36 cellular contexts compared by ENCODE assay signal in the genomic region with DNA sequence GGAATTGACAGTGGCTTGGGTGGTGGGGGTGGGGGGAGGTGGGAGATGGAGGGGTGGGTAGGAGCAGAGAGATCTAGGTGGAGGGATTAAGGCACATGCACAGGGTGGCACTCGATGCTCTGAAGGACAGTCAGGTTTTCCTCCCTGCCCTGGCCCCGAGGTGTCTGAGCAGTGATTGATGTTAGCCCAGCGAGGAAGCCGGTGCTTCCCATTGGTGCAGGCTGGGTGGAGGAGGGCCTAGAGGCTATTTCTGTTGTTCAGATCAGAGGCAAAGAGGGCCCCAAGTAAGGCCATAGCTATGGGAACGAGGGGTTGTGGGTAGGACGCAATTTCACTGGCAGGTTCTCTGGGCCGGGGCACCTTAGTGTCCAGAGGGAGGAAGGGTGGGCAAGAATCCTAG. TPM values are rescaled to one million over a fixed set of nuclear protein-coding genes. Genes with fewer than 3 reads are reported as not detected.
DNase-seq lines count a peak whose midpoint lies in the region; ATAC-seq and TF ChIP-seq lines count a peak whose summit lies in the region.
"Had no signal": no experiment of that assay in that cellular context is flagged by ENCODE, and none has a peak within 500 bp of the region (broad histone marks: within the 10 kb centered on the region; RNA-seq: fewer than 3 reads in every experiment).

No MANE protein-coding gene starts in this region.

- ATAC-seq in GM23338 = peak; percentile 64
- ATAC-seq in Right ventricle myocardium superior (ENCODE audit: poor library complexity) = peak; percentile 74
- ATAC-seq: HepG2; natural killer cell treated with Interleukin-12 subunit alpha and Interleukin-12 subunit beta and Interleukin-15 and Interleukin-18, amount 100 ng/mL, for 72 hours; stimulated activated naive CD8-positive, alpha-beta T cell treated with anti-CD3 and anti-CD28 coated beads, Interleukin-15, Interleukin-2, amounts not matched to agents 100 U/mL and 50 U/mL, for 24 hours had no signal

- no peaks in the 10 kb centered on the region for H3K9me2 ChIP-seq in GM23338 (ENCODE audit: insufficient read depth)
- no peaks in the 10 kb centered on the region for H3K9me2 ChIP-seq in MM.1S (replicated peaks; ENCODE audit: insufficient read depth, low read length)

- H3K4me3 Mint-ChIP-seq in GM23338 = no peak overlapping the region
- H3K4me3 Mint-ChIP-seq: activated B cell treated with CpG ODN at 0.5 μM for 24 hours; activated CD4-positive, alpha-beta T cell treated with anti-CD3 and anti-CD28 coated beads, Interleukin-2, amount 10 ng/mL, durations not matched to agents 7 days and 5 days; activated naive CD8-positive, alpha-beta T cell; natural killer cell treated with Interleukin-12 subunit alpha and Interleukin-12 subunit beta and Interleukin-15 and Interleukin-18, amount 100 ng/mL, for 72 hours had no signal

- no peaks in the 10 kb centered on the region for H3K27me3 ChIP-seq in GM23338 (ENCODE audit: insufficient read depth)
- H3K27me3 ChIP-seq in MM.1S (replicated peaks; ENCODE audit: insufficient read depth, low read length) = peaks cover 96% of the 10 kb centered on the region
- H3K27me3 ChIP-seq in HAP-1 (ENCODE audit: low read depth) = no peaks in the 10 kb centered on the region; the same call in 1 of the 2 replicates
- H3K27me3 ChIP-seq: colonic mucosa, ovary had no signal

- H3K9me3 ChIP-seq in MM.1S (replicated peaks; ENCODE audit: insufficient read depth, low read length) (no peaks in the 10 kb centered on the region), HAP-1 (no peaks in the 10 kb centered on the region)
- H3K9me3 ChIP-seq: A549, colonic mucosa, ovary had no signal

- intact Hi-C loops in Right ventricle myocardium superior (cut with DNase I) = no loop called here

- TF ChIP-seq CTCF in GM23338 (conservative IDR thresholded peaks at IDR 0.05; ENCODE audit: low read depth in 2 of 2) = no peak
- TF ChIP-seq CTCF in MM.1S (IDR thresholded peaks at IDR 0.05; ENCODE audit: low read length) = no peak

- H3K9me3 Mint-ChIP-seq in GM23338 = no peaks in the 10 kb centered on the region; the same call in 2 of the 3 replicates
- H3K9me3 Mint-ChIP-seq: activated B cell treated with CpG ODN at 0.5 μM for 24 hours; activated CD4-positive, alpha-beta T cell treated with anti-CD3 and anti-CD28 coated beads, Interleukin-2, amount 10 ng/mL, durations not matched to agents 7 days and 5 days; natural killer cell treated with Interleukin-12 subunit alpha and Interleukin-12 subunit beta and Interleukin-15 and Interleukin-18, amount 100 ng/mL, for 72 hours had no signal

- no peaks in the 10 kb centered on the region for H3K36me3 Mint-ChIP-seq in GM23338 (ENCODE audit: low read depth)
- H3K36me3 Mint-ChIP-seq: activated naive CD8-positive, alpha-beta T cell; natural killer cell treated with Interleukin-12 subunit alpha and Interleukin-12 subunit beta and Interleukin-15 and Interleukin-18, amount 100 ng/mL, for 72 hours had no signal

- DNase-seq in GM23338 (ENCODE audit: low spot score) (peak; percentile 51), NCI-H82 (lab: John Stamatoyannopoulos, UW) (peak; percentile 58), Right ventricle myocardium superior (no peak), left kidney (ENCODE audit: low read depth, low spot score) (peak; percentile 87), MM.1S (no peak), HAP-1 (ENCODE audit: low spot score in 2 of 2) (no peak), NCI-H2196 (lab: John Stamatoyannopoulos, UW; ENCODE audit: unreplicated experiment) (no peak)
- no peak for DNase-seq in activated T-cell treated with anti-CD3 and anti-CD28 coated beads, Interleukin-2, amount 50 U/mL, for 1 hour
- DNase-seq: activated B cell treated with CpG ODN at 0.5 μM for 24 hours; activated CD4-positive, alpha-beta T cell treated with anti-CD3 and anti-CD28 coated beads, Interleukin-2, amount 10 ng/mL, durations not matched to agents 7 days and 5 days; activated effector memory CD4-positive, alpha-beta T cell treated with Interleukin-2 at 50 U/mL for 16 hours; aorta; Calu3; colonic mucosa; effector CD8-positive, alpha-beta T cell; GOT3; MV-4-11; NCI-H1436; NCI-H2081 treated with DMSO at 0.1 percent for 48 hours; NCI-H226; ovary; retina; small intestine; stimulated activated naive CD8-positive, alpha-beta T cell treated with anti-CD3 and anti-CD28 coated beads, Interleukin-15, Interleukin-2, amounts not matched to agents 100 U/mL and 50 U/mL, for 24 hours had no signal

- H3K4me3 ChIP-seq in GM23338 (no peak overlapping the region), MM.1S (ENCODE audit: low read length) (no peak overlapping the region), HAP-1 (no peak overlapping the region)
- H3K4me3 ChIP-seq: A549, colonic mucosa, ovary, SJSA1 had no signal

- no peaks in the 10 kb centered on the region for H3K36me3 ChIP-seq in GM23338 (ENCODE audit: insufficient read depth)
- no peaks in the 10 kb centered on the region for H3K36me3 ChIP-seq in MM.1S (replicated peaks; ENCODE audit: insufficient read depth, low read length)
- no peaks in the 10 kb centered on the region for H3K36me3 ChIP-seq in HAP-1 (replicated peaks)
- H3K36me3 ChIP-seq: colonic mucosa, ovary, SJSA1 had no signal

- no peaks in the 10 kb centered on the region for H3K79me2 ChIP-seq in GM23338 (replicated peaks; ENCODE audit: insufficient read depth)
- no peaks in the 10 kb centered on the region for H3K79me2 ChIP-seq in MM.1S (ENCODE audit: low read length)

- H3K4me1 ChIP-seq in GM23338 (ENCODE audit: insufficient read depth) (no peaks in the 10 kb centered on the region; the same call in 1 of the 2 replicates), MM.1S (ENCODE audit: low read length) (no peaks in the 10 kb centered on the region), HAP-1 (no peaks in the 10 kb centered on the region)
- H3K4me1 ChIP-seq: A549, colonic mucosa, SJSA1 had no signal

- H3K9ac ChIP-seq in MM.1S (ENCODE audit: low read length) = no peak overlapping the region

- H3K4me2 ChIP-seq in GM23338 = no peak overlapping the region
- no peak overlapping the region for H3K4me2 ChIP-seq in MM.1S (ENCODE audit: low read depth, low read length)
- H3K4me2 ChIP-seq: A549 had no signal

- H3K4me1 Mint-ChIP-seq in GM23338 = peaks cover 30% of the 10 kb centered on the region
- H3K4me1 Mint-ChIP-seq: activated B cell treated with CpG ODN at 0.5 μM for 24 hours; activated CD4-positive, alpha-beta T cell treated with anti-CD3 and anti-CD28 coated beads, Interleukin-2, amount 10 ng/mL, durations not matched to agents 7 days and 5 days had no signal

- H3K27me3 Mint-ChIP-seq in GM23338 (ENCODE audit: insufficient read depth, low read depth, poor library complexity) = peaks cover 15% of the 10 kb centered on the region
- H3K27me3 Mint-ChIP-seq: activated CD4-positive, alpha-beta T cell treated with anti-CD3 and anti-CD28 coated beads, Interleukin-2, amount 10 ng/mL, durations not matched to agents 7 days and 5 days had no signal

- H4K20me1 ChIP-seq in GM23338 (replicated peaks; ENCODE audit: insufficient read depth) (no peaks in the 10 kb centered on the region), MM.1S (ENCODE audit: insufficient read depth, low read length) (no peaks in the 10 kb centered on the region)

- H3F3A ChIP-seq in GM23338 (replicated peaks; ENCODE audit: low read depth) (no peaks in the 10 kb centered on the region), MM.1S (ENCODE audit: insufficient read depth, low read length) (no peaks in the 10 kb centered on the region)

- in situ Hi-C loops in HAP-1 (cut with MboI; ENCODE audit: low sequenced_read_pairs) = no loop called here

- H2AFZ ChIP-seq in GM23338 = no peak overlapping the region
- H2AFZ ChIP-seq in MM.1S (ENCODE audit: low read length) = no peak overlapping the region

- no peak overlapping the region; the same call in 1 of the 2 replicates for H3K27ac Mint-ChIP-seq in GM23338
- H3K27ac Mint-ChIP-seq: activated B cell treated with CpG ODN at 0.5 μM for 24 hours; activated CD4-positive, alpha-beta T cell treated with anti-CD3 and anti-CD28 coated beads, Interleukin-2, amount 10 ng/mL, durations not matched to agents 7 days and 5 days; activated naive CD8-positive, alpha-beta T cell; natural killer cell treated with Interleukin-12 subunit alpha and Interleukin-12 subunit beta and Interleukin-15 and Interleukin-18, amount 100 ng/mL, for 72 hours had no signal

- H3K27ac ChIP-seq in GM23338 (ENCODE audit: low read depth) (no peak overlapping the region), MM.1S (ENCODE audit: low read length) (no peak overlapping the region)
- H3K27ac ChIP-seq: A549, colonic mucosa, epithelial cell of prostate, ovary, SJSA1 had no signal

TF ChIP-seq in GM23338, 12 proteins besides CTCF, POLR2A, EP300 and RAD21 (continues in another document):
- no peak for TF ChIP-seq POLR2AphosphoS5 (IDR thresholded peaks at IDR 0.05; ENCODE audit: low read depth)
- TF ChIP-seq, protein P1, sequence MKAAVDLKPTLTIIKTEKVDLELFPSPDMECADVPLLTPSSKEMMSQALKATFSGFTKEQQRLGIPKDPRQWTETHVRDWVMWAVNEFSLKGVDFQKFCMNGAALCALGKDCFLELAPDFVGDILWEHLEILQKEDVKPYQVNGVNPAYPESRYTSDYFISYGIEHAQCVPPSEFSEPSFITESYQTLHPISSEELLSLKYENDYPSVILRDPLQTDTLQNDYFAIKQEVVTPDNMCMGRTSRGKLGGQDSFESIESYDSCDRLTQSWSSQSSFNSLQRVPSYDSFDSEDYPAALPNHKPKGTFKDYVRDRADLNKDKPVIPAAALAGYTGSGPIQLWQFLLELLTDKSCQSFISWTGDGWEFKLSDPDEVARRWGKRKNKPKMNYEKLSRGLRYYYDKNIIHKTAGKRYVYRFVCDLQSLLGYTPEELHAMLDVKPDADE (IDR thresholded peaks at IDR 0.05) = no peak

RNA-seq across cellular contexts. Expression of a gene that starts 23.1 kb away (rescaled TPM):
- 3.6 and 5.1 TPM in 2 replicates for total RNA-seq in GM23338 (2014; rRNA removed; shearing (Covaris generic))
- 1.1 and 1.4 TPM in 2 replicates for polyA plus RNA-seq in GM23338 (2016; fragmentation: Nextera tagmentation; extraction: Ambion mirVana)
- total RNA-seq in Right ventricle myocardium superior = 0.24 TPM
- total RNA-seq: activated CD4-positive, alpha-beta T cell treated with anti-CD3 and anti-CD28 coated beads, Interleukin-2, amount 10 ng/mL, durations not matched to agents 7 days and 5 days; Calu3; glomerular endothelial cell; lung microvascular endothelial cell; natural killer cell treated with Interleukin-12 subunit alpha and Interleukin-12 subunit beta and Interleukin-15 and Interleukin-18, amount 100 ng/mL, for 72 hours had no signal
- polyA plus RNA-seq: aorta, HepG2 had no signal

RNA-seq across cellular contexts. Expression of a gene that starts 36.7 kb away (rescaled TPM):
- total RNA-seq in GM23338 (2014; rRNA removed; shearing (Covaris generic)) = 17.4 and 32.7 TPM in 2 replicates
- polyA plus RNA-seq in GM23338 (2016; fragmentation: Nextera tagmentation; extraction: Ambion mirVana) = 12.5 and 13.8 TPM in 2 replicates
- 58.2 TPM for total RNA-seq in Right ventricle myocardium superior

RNA-seq across cellular contexts. Expression of a gene that starts 51.0 kb away (rescaled TPM):
- 0.27 TPM in 1 of 2 replicates, not detected in the other for total RNA-seq in GM23338 (2014; rRNA removed; shearing (Covaris generic))
- polyA plus RNA-seq in GM23338 (2016; fragmentation: Nextera tagmentation; extraction: Ambion mirVana) = not detected in 2 replicates
- 0.43 TPM for total RNA-seq in Right ventricle myocardium superior
- total RNA-seq: activated CD4-positive, alpha-beta T cell treated with anti-CD3 and anti-CD28 coated beads, Interleukin-2, amount 10 ng/mL, durations not matched to agents 7 days and 5 days; activated CD8-positive, alpha-beta memory T cell treated with anti-CD3 and anti-CD28 coated beads for 36 hours; natural killer cell treated with Interleukin-12 subunit alpha and Interleukin-12 subunit beta and Interleukin-15 and Interleukin-18, amount 100 ng/mL, for 72 hours had no signal

RNA-seq across cellular contexts. Expression of a gene that starts 51.1 kb away (rescaled TPM):
- 7.7 and 13.7 TPM in 2 replicates for total RNA-seq in GM23338 (2014; rRNA removed; shearing (Covaris generic))
- polyA plus RNA-seq in GM23338 (2016; fragmentation: Nextera tagmentation; extraction: Ambion mirVana) = 2.2 and 2.3 TPM in 2 replicates
- 17.7 TPM for total RNA-seq in Right ventricle myocardium superior
- total RNA-seq: activated B cell treated with CpG ODN at 0.5 μM for 24 hours; activated CD4-positive, alpha-beta T cell treated with anti-CD3 and anti-CD28 coated beads, Interleukin-2, amount 10 ng/mL, durations not matched to agents 7 days and 5 days; activated CD8-positive, alpha-beta memory T cell treated with anti-CD3 and anti-CD28 coated beads for 36 hours; aorta; Daoy; lung microvascular endothelial cell; natural killer cell treated with Interleukin-12 subunit alpha and Interleukin-12 subunit beta and Interleukin-15 and Interleukin-18, amount 100 ng/mL, for 72 hours; RPMI7951; temporal lobe had no signal

Comparison
In these comparisons a context has a peak if more than half of its experiments do, and no peak if none do; other contexts are left out.
1. DNase-seq: peak in GM23338 (single experiment), NCI-H82 (single experiment) and left kidney (single experiment); none in Right ventricle myocardium superior (single experiment), MM.1S (single experiment), HAP-1 (0 of 2), activated T-cell treated with anti-CD3 and anti-CD28 coated beads, Interleukin-2, amount 50 U/mL, for 1 hour (single experiment) and NCI-H2196 (single experiment).